ENCODE assay signal across 9 cellular contexts in the genomic region with DNA sequence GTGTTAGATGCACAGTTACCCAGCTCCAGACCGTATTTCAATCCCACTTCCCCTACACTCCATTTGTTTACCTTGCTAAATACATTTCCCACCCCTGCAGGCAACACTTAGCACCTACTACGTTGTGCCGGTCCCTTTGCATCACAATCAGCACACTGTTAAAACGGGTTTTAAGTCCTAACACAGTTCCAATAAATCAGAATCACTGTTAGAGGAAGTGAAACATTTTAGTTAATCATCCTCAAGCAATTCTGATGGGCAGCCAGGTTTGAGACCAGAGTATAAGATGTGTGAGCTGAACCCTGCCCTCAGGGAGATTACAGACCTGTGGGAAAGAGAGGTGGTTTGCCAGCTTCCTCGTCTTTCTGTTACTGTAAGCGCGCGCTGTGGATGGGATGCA. TPM values are rescaled to one million over a fixed set of nuclear protein-coding genes. Genes with fewer than 3 reads are reported as not detected.
DNase-seq lines count a peak whose midpoint lies in the region; ATAC-seq and TF ChIP-seq lines count a peak whose summit lies in the region.
"Had no signal": no experiment of that assay in that cellular context is flagged by ENCODE, and none has a peak within 500 bp of the region (broad histone marks: within the 10 kb centered on the region; RNA-seq: fewer than 3 reads in every experiment).

No MANE protein-coding gene starts in this region.

- H3K9me3 ChIP-seq in DND-41 (ENCODE audit: insufficient read depth, low read length, severe bottlenecking), result no peaks in the 10 kb centered on the region
- no peaks in the 10 kb centered on the region for H3K9me3 ChIP-seq in neutrophil

- ATAC-seq in DND-41 (ENCODE audit: insufficient read depth, low read depth), result no peak
- no peak for ATAC-seq in HG03159 (IDR thresholded peaks at IDR 0.05; ENCODE audit: unreplicated experiment)

- H2AFZ ChIP-seq in DND-41 (ENCODE audit: low read depth, low read length), result no peak overlapping the region

- 0 out of 2 replicates have a peak overlapping the region, but pooled peaks have one; percentile 95 for H3K9ac ChIP-seq in DND-41 (ENCODE audit: low read depth, low read length)

- peak overlapping the region in 1 of 2 experiments; percentile 69; a peak in 1 of 4 replicates for H3K4me3 ChIP-seq in DND-41 (ENCODE audit: low read depth in 1 of 2, low read length in 2 of 2)
- H3K4me3 ChIP-seq in NB4 (ENCODE audit: low read depth, low read length), result peak overlapping the region; percentile 95
- H3K4me3 ChIP-seq in neutrophil (ENCODE audit: low read depth in 1 of 2, low read length in 1 of 2), result no peak overlapping the region

- H4K20me1 ChIP-seq in DND-41 (ENCODE audit: insufficient read depth, low read length), result peaks cover 38% of the 10 kb centered on the region

- TF ChIP-seq POLR2A in NB4 (IDR thresholded peaks at IDR 0.05; ENCODE audit: extremely low read depth, insufficient read length), result no peak

- H3K27ac ChIP-seq in DND-41 (ENCODE audit: low read length) (no peak overlapping the region), neutrophil (peak overlapping the region; percentile 3)

- peak overlapping the region; percentile 95 for H3K4me2 ChIP-seq in DND-41 (ENCODE audit: insufficient read depth, low read length)

- H3K4me1 ChIP-seq in DND-41 (ENCODE audit: insufficient read depth, low read length) (peaks cover 37% of the 10 kb centered on the region), neutrophil (ENCODE audit: control insufficient read depth in 1 of 2, insufficient read depth in 1 of 2, low read depth in 1 of 2, low read length in 1 of 2) (peaks cover 34 to 37% of the 10 kb centered on the region in 2 experiments)

- no peak for DNase-seq in DND-41
- DNase-seq in NB4 (ENCODE audit: low read depth), result peak; percentile 38
- peak; percentile 11 for DNase-seq in dermis blood vessel endothelial cell
- DNase-seq in NCI-H1694 (lab: John Stamatoyannopoulos, UW), result no peak
- no peak for DNase-seq in NCI-H345 (lab: John Stamatoyannopoulos, UW)
- no peak for DNase-seq in KBM-7

- TF ChIP-seq CTCF in DND-41 (IDR thresholded peaks at IDR 0.05; ENCODE audit: borderline replicate concordance, extremely low read depth, low read length, poor library complexity, severe bottlenecking) (no peak), NB4 (IDR thresholded peaks at IDR 0.05; ENCODE audit: low read depth, low read length) (no peak), neutrophil (IDR thresholded peaks at IDR 0.05) (no peak)

- in situ Hi-C loops in KBM-7 (cut with MboI; ENCODE audit: low pct_unique_long_range_greater_than_20kb, low sequenced_read_pairs), result no loop called here

- peaks cover 43% of the 10 kb centered on the region for H3K79me2 ChIP-seq in DND-41 (ENCODE audit: insufficient read depth, low read length)

- no peaks in the 10 kb centered on the region for H3K27me3 ChIP-seq in DND-41 (ENCODE audit: insufficient read depth, low read length, poor library complexity)
- no peaks in the 10 kb centered on the region for H3K27me3 ChIP-seq in neutrophil

- H3K36me3 ChIP-seq in DND-41 (ENCODE audit: insufficient read depth, low read length) (peaks cover 33% of the 10 kb centered on the region), neutrophil (peaks cover 3% of the 10 kb centered on the region)

RNA-seq across cellular contexts. Expression of gene ZCCHC3, which starts 3.0 kb away (rescaled TPM):
- 18.8 and 23.8 TPM in 2 replicates for total RNA-seq in dermis blood vessel endothelial cell

RNA-seq across cellular contexts. Expression of gene C20orf96, which starts 9.8 kb away (rescaled TPM):
- total RNA-seq in dermis blood vessel endothelial cell, result 3.2 and 6.7 TPM in 2 replicates

RNA-seq across cellular contexts. Expression of gene SOX12, which starts 25.0 kb away (rescaled TPM):
- 4.4 and 8.1 TPM in 2 replicates for total RNA-seq in dermis blood vessel endothelial cell

RNA-seq across cellular contexts. Expression of gene DEFB132, which starts 42.8 kb away (rescaled TPM):
- not detected in 2 replicates for total RNA-seq in dermis blood vessel endothelial cell
- total RNA-seq: activated CD8-positive, alpha-beta memory T cell treated with anti-CD3 and anti-CD28 coated beads for 36 hours had no signal

RNA-seq across cellular contexts. Expression of gene NRSN2, which starts 46.6 kb away (rescaled TPM):
- total RNA-seq in dermis blood vessel endothelial cell, result 18.0 and 40.2 TPM in 2 replicates

Comparison
In these comparisons a context has a peak if more than half of its experiments do, and no peak if none do; other contexts are left out.
1. DNase-seq: peak in NB4 (single experiment) and dermis blood vessel endothelial cell (single experiment); none in DND-41 (single experiment), NCI-H1694 (single experiment), NCI-H345 (single experiment) and KBM-7 (single experiment).